1 cellular context compared by ENCODE assay signal in genomic region chr7:38335490-38336135, GRCh38.
TF ChIP-seq lines count a peak whose summit lies in the region.

No MANE protein-coding gene starts in this region.

TF ChIP-seq in K562, 482 proteins besides CTCF, POLR2A, EP300 and RAD21 (continued from another document and continues in another):
- no peak for TF ChIP-seq FOXO4 (CRISPR knock-in tag; IDR thresholded peaks at IDR 0.05)
- TF ChIP-seq HSF4 (CRISPR knock-in tag; IDR thresholded peaks at IDR 0.05; ENCODE audit: borderline replicate concordance) = no peak
- no peak; the same call in 1 of the 2 replicates for TF ChIP-seq NFE2 (IDR thresholded peaks at IDR 0.05; ENCODE audit: low read depth)
- TF ChIP-seq SPI1 (IDR thresholded peaks at IDR 0.05; ENCODE audit: borderline replicate concordance, low read depth, low read length) = peak; percentile 77; the same call in 1 of the 2 replicates
- TF ChIP-seq TRIM25 (IDR thresholded peaks at IDR 0.05; ENCODE audit: borderline replicate concordance) = no peak
- TF ChIP-seq ZNF277 (CRISPR knock-in tag; IDR thresholded peaks at IDR 0.05; ENCODE audit: borderline replicate concordance) = no peak
- peak in 1 of 2 experiments; percentile 39 for TF ChIP-seq NCOA2 (IDR thresholded peaks at IDR 0.05; ENCODE audit: partially characterized antibody in 2 of 2)
- TF ChIP-seq RCOR1 (IDR thresholded peaks at IDR 0.05; ENCODE audit: borderline replicate concordance in 1 of 2, low read depth in 2 of 2, low read length in 2 of 2) = peak in 1 of 2 experiments; percentile 94; a peak in 2 of 4 replicates
- TF ChIP-seq ATF3 (IDR thresholded peaks at IDR 0.05) = no peak
- peak; percentile 74; the same call in 1 of the 2 replicates for TF ChIP-seq ATF3 (CRISPR knock-in tag; conservative IDR thresholded peaks at IDR 0.05)
- no peak for TF ChIP-seq ZNF311 (CRISPR knock-in tag; IDR thresholded peaks at IDR 0.05)
- TF ChIP-seq LARP7 (IDR thresholded peaks at IDR 0.05) = no peak
- TF ChIP-seq JUNB (CRISPR knock-in tag; conservative IDR thresholded peaks at IDR 0.05) = no peak
- TF ChIP-seq TAF9B (IDR thresholded peaks at IDR 0.05; ENCODE audit: partially characterized antibody) = peak; percentile 57
- no peak for TF ChIP-seq ELK3 (CRISPR knock-in tag; IDR thresholded peaks at IDR 0.05)
- no peak for TF ChIP-seq SRSF7 (optimal IDR thresholded peaks at IDR 0.05; ENCODE audit: low read depth, low read length)
- TF ChIP-seq ZNF12 (CRISPR knock-in tag; IDR thresholded peaks at IDR 0.05) = no peak
- TF ChIP-seq FOXJ3 (CRISPR knock-in tag; IDR thresholded peaks at IDR 0.05) = no peak
- no peak for TF ChIP-seq TCFL5 (CRISPR knock-in tag; conservative IDR thresholded peaks at IDR 0.05)
- no peak for TF ChIP-seq ZNF780A (CRISPR knock-in tag; IDR thresholded peaks at IDR 0.05)
- no peak for TF ChIP-seq ZNF143 (CRISPR knock-in tag; IDR thresholded peaks at IDR 0.05)
- no peak for TF ChIP-seq HMG20B (CRISPR knock-in tag; IDR thresholded peaks at IDR 0.05)
- 0 out of 2 replicates have a peak, but pooled peaks have one; percentile 43 for TF ChIP-seq PTBP1 (IDR thresholded peaks at IDR 0.05; ENCODE audit: low read depth, low read length)
- 0 out of 2 replicates have a peak, but pooled peaks have one; percentile 30 for TF ChIP-seq ZZZ3 (IDR thresholded peaks at IDR 0.05)
- TF ChIP-seq FOXK2 (conservative IDR thresholded peaks at IDR 0.05 in 1 of 2, IDR thresholded peaks at IDR 0.05 in 1 of 2; ENCODE audit: low read depth in 2 of 2) = no peak
- no peak for TF ChIP-seq SREBF2 (CRISPR knock-in tag; IDR thresholded peaks at IDR 0.05)
- peak; percentile 70 to 75 for TF ChIP-seq AFF1 (IDR thresholded peaks at IDR 0.05; ENCODE audit: low read depth in 1 of 2, partially characterized antibody in 2 of 2)
- TF ChIP-seq PYGO2 (tag; IDR thresholded peaks at IDR 0.05) = no peak
- TF ChIP-seq MEIS2 (IDR thresholded peaks at IDR 0.05; ENCODE audit: partially characterized antibody) = peak; percentile 58
- TF ChIP-seq MNT (conservative IDR thresholded peaks at IDR 0.05) = peak; percentile 54 to 71
- TF ChIP-seq CGGBP1 (CRISPR knock-in tag; IDR thresholded peaks at IDR 0.05) = no peak
- no peak for TF ChIP-seq RUNX1 (IDR thresholded peaks at IDR 0.05; ENCODE audit: low read depth)
- TF ChIP-seq MAFK (IDR thresholded peaks at IDR 0.05; ENCODE audit: low read length) = 0 out of 2 replicates have a peak, but pooled peaks have one; percentile 25
- no peak for TF ChIP-seq HDGF (IDR thresholded peaks at IDR 0.05)
- TF ChIP-seq FIP1L1 (IDR thresholded peaks at IDR 0.05; ENCODE audit: low read depth, low read length, poor library complexity, severe bottlenecking) = no peak
- TF ChIP-seq CCNT2 (IDR thresholded peaks at IDR 0.05; ENCODE audit: borderline replicate concordance, extremely low read depth, insufficient read length, low read depth, low read length) = no peak
- peak; percentile 90 for TF ChIP-seq RB1 (IDR thresholded peaks at IDR 0.05; ENCODE audit: low read depth)
- no peak for TF ChIP-seq MEF2D (tag; conservative IDR thresholded peaks at IDR 0.05; ENCODE audit: low read depth)
- no peak for TF ChIP-seq ZNF280A (IDR thresholded peaks at IDR 0.05; ENCODE audit: low read depth, partially characterized antibody)
- peak in 1 of 2 experiments; percentile 67; a peak in 2 of 4 replicates for TF ChIP-seq KDM1A (IDR thresholded peaks at IDR 0.05)
